Comparison of ENCODE assay signal across 37 cellular contexts in genomic region chr13:28002886-28003698, GRCh38. TPM values are rescaled to one million over a fixed set of nuclear protein-coding genes. Genes with fewer than 3 reads are reported as not detected.
"Had no signal": no experiment of that assay in that cellular context is flagged by ENCODE, and none has a peak within 500 bp of the region (broad histone marks: within the 10 kb centered on the region; RNA-seq: fewer than 3 reads in every experiment).

No MANE protein-coding gene starts in this region.

- H3K9me3 ChIP-seq: adrenal gland, Peyer's patch, SJSA1, SK-N-SH had no signal

- H3K36me3 ChIP-seq: adrenal gland, brain microvascular endothelial cell, cardiac muscle cell, Peyer's patch, SJSA1 had no signal

- DNase-seq: activated B cell treated with CpG ODN at 0.5 μM for 24 hours; activated CD4-positive, alpha-beta memory T cell treated with anti-CD3 and anti-CD28 coated beads for 36 hours; activated CD4-positive, alpha-beta T cell treated with anti-CD3 and anti-CD28 coated beads for 4 hours; activated CD4-positive, alpha-beta T cell treated with anti-CD3 and anti-CD28 coated beads, Interleukin-2, amount 50 U/mL, for 1 hour; activated CD4-positive, CD25-positive, alpha-beta regulatory T cell treated with anti-CD3 and anti-CD28 coated beads, Interleukin-2, amount 50 U/mL, for 72 hours; activated CD8-positive, alpha-beta memory T cell treated with anti-CD3 and anti-CD28 coated beads, Interleukin-2, amount 50 U/mL, for 4 hours; activated gamma-delta T cell treated with Interleukin-2 at 50 U/mL for 16 hours; activated naive CD4-positive, alpha-beta T cell treated with anti-CD3 and anti-CD28 coated beads for 36 hours; activated T-cell treated with anti-CD3 and anti-CD28 coated beads for 4 hours; activated T-cell treated with anti-CD3 and anti-CD28 coated beads, Interleukin-2, amount 50 U/mL, for 4 hours; adrenal gland; anterior cingulate cortex; brain microvascular endothelial cell; Kasumi-1; KG1; NCI-H1092 treated with DMSO at 0.1 percent for 48 hours; NCI-H1417 treated with DMSO at 0.1 percent for 48 hours; NCI-H187 treated with DMSO at 0.1 percent for 48 hours; NCI-H2081; NCI-H2171 treated with DMSO at 0.1 percent for 48 hours; NCI-H2227 treated with DMSO at 0.1 percent for 48 hours; NCI-H446 treated with DMSO at 0.1 percent for 48 hours; NK-92 treated with Interleukin-12 subunit alpha and Interleukin-12 subunit beta, amount 100 ng/mL, for 24 hours; PC-3; Peyer's patch; RPMI8226; SHP77 treated with DMSO at 0.1 percent for 48 hours; SK-N-SH; T-cell; T-helper 17 cell had no signal

- ATAC-seq: activated naive CD4-positive, alpha-beta T cell treated with anti-CD3 and anti-CD28 coated beads, Interleukin-2, amount 50 U/mL, for 72 hours; activated T-cell treated with anti-CD3 and anti-CD28 coated beads, Interleukin-2, amount 50 U/mL, for 4 hours; PC-3; T-cell; T-helper 17 cell had no signal

- H3K27me3 ChIP-seq: adrenal gland, brain microvascular endothelial cell, cardiac muscle cell, Peyer's patch, SJSA1 had no signal

- H3K27ac ChIP-seq: adrenal gland, brain microvascular endothelial cell, cardiac muscle cell, Peyer's patch, SJSA1, VCaP had no signal

- H3K4me1 Mint-ChIP-seq: central memory CD8-positive, alpha-beta T cell; T-helper 17 cell had no signal

- H3K36me3 Mint-ChIP-seq: activated CD4-positive, alpha-beta memory T cell treated with anti-CD3 and anti-CD28 coated beads for 36 hours; activated naive CD4-positive, alpha-beta T cell treated with anti-CD3 and anti-CD28 coated beads, Interleukin-2, amount 50 U/mL, for 72 hours; T-cell had no signal

- H3K4me1 ChIP-seq: adrenal gland, Peyer's patch, SJSA1 had no signal

- H3K4me3 ChIP-seq: adrenal gland, cardiac muscle cell, Peyer's patch, SJSA1 had no signal

- H3K27me3 Mint-ChIP-seq: activated B cell treated with CpG ODN at 0.5 μM for 24 hours; activated CD4-positive, alpha-beta memory T cell treated with anti-CD3 and anti-CD28 coated beads for 36 hours; central memory CD8-positive, alpha-beta T cell; T-cell had no signal

- H3K27ac Mint-ChIP-seq: activated B cell treated with CpG ODN at 0.5 μM for 24 hours; activated CD4-positive, alpha-beta memory T cell treated with anti-CD3 and anti-CD28 coated beads for 36 hours; activated naive CD4-positive, alpha-beta T cell treated with anti-CD3 and anti-CD28 coated beads for 36 hours; activated naive CD4-positive, alpha-beta T cell treated with anti-CD3 and anti-CD28 coated beads, Interleukin-2, amount 50 U/mL, for 72 hours; activated T-helper 1 cell treated with anti-CD3 and anti-CD28 coated beads, Interleukin-12 subunit alpha, Interleukin-12 subunit beta, Interleukin-2, Interleukin-4 antibody, amounts not matched to agents 30 ng/mL and 10 ng/mL and 1 ng/mL, durations not matched to agents 14 hours and 24 hours and 36 hours; T-cell; T-helper 17 cell had no signal

- H3K4me3 Mint-ChIP-seq: activated B cell treated with CpG ODN at 0.5 μM for 24 hours; activated CD4-positive, alpha-beta memory T cell treated with anti-CD3 and anti-CD28 coated beads for 36 hours; activated naive CD4-positive, alpha-beta T cell treated with anti-CD3 and anti-CD28 coated beads for 36 hours; activated T-cell treated with anti-CD3 and anti-CD28 coated beads, Interleukin-2, amount 50 U/mL, for 4 hours; activated T-helper 1 cell treated with anti-CD3 and anti-CD28 coated beads, Interleukin-12 subunit alpha, Interleukin-12 subunit beta, Interleukin-2, Interleukin-4 antibody, amounts not matched to agents 30 ng/mL and 10 ng/mL and 1 ng/mL, durations not matched to agents 14 hours and 24 hours and 36 hours; central memory CD8-positive, alpha-beta T cell; T-cell; T-helper 17 cell had no signal

- H3K9me3 Mint-ChIP-seq: activated B cell treated with CpG ODN at 0.5 μM for 24 hours; activated CD4-positive, alpha-beta memory T cell treated with anti-CD3 and anti-CD28 coated beads for 36 hours; activated naive CD4-positive, alpha-beta T cell treated with anti-CD3 and anti-CD28 coated beads for 36 hours; activated naive CD4-positive, alpha-beta T cell treated with anti-CD3 and anti-CD28 coated beads, Interleukin-2, amount 50 U/mL, for 72 hours; activated T-cell treated with anti-CD3 and anti-CD28 coated beads, Interleukin-2, amount 50 U/mL, for 4 hours; activated T-helper 1 cell treated with anti-CD3 and anti-CD28 coated beads, Interleukin-12 subunit alpha, Interleukin-12 subunit beta, Interleukin-2, Interleukin-4 antibody, amounts not matched to agents 30 ng/mL and 10 ng/mL and 1 ng/mL, durations not matched to agents 14 hours and 24 hours and 36 hours; central memory CD8-positive, alpha-beta T cell; T-cell had no signal

RNA-seq across cellular contexts. Expression of gene URAD, which starts 14.6 kb away (rescaled TPM):
- total RNA-seq: activated B cell treated with CpG ODN at 0.5 μM for 24 hours; activated CD4-positive, alpha-beta memory T cell treated with anti-CD3 and anti-CD28 coated beads for 36 hours; activated naive CD4-positive, alpha-beta T cell treated with anti-CD3 and anti-CD28 coated beads for 36 hours; activated naive CD4-positive, alpha-beta T cell treated with anti-CD3 and anti-CD28 coated beads, Interleukin-2, amount 50 U/mL, for 72 hours; activated T-cell treated with anti-CD3 and anti-CD28 coated beads, Interleukin-2, amount 50 U/mL, for 4 hours; activated T-helper 1 cell treated with anti-CD3 and anti-CD28 coated beads, Interleukin-12 subunit alpha, Interleukin-12 subunit beta, Interleukin-2, Interleukin-4 antibody, amounts not matched to agents 30 ng/mL and 10 ng/mL and 1 ng/mL, durations not matched to agents 14 hours and 24 hours and 36 hours; adrenal gland; cardiac muscle cell; chondrocyte; PC-3; SJSA1; T-cell; T-helper 17 cell had no signal

RNA-seq across cellular contexts. Expression of gene CDX2, which starts 34.0 kb away (rescaled TPM):
- total RNA-seq: activated B cell treated with CpG ODN at 0.5 μM for 24 hours; activated CD4-positive, alpha-beta memory T cell treated with anti-CD3 and anti-CD28 coated beads for 36 hours; activated naive CD4-positive, alpha-beta T cell treated with anti-CD3 and anti-CD28 coated beads for 36 hours; activated naive CD4-positive, alpha-beta T cell treated with anti-CD3 and anti-CD28 coated beads, Interleukin-2, amount 50 U/mL, for 72 hours; activated T-helper 1 cell treated with anti-CD3 and anti-CD28 coated beads, Interleukin-12 subunit alpha, Interleukin-12 subunit beta, Interleukin-2, Interleukin-4 antibody, amounts not matched to agents 30 ng/mL and 10 ng/mL and 1 ng/mL, durations not matched to agents 14 hours and 24 hours and 36 hours; cardiac muscle cell; chondrocyte; SJSA1; T-helper 17 cell had no signal
